Comparison of ENCODE assay signal across 1 cellular context in the genomic region with DNA sequence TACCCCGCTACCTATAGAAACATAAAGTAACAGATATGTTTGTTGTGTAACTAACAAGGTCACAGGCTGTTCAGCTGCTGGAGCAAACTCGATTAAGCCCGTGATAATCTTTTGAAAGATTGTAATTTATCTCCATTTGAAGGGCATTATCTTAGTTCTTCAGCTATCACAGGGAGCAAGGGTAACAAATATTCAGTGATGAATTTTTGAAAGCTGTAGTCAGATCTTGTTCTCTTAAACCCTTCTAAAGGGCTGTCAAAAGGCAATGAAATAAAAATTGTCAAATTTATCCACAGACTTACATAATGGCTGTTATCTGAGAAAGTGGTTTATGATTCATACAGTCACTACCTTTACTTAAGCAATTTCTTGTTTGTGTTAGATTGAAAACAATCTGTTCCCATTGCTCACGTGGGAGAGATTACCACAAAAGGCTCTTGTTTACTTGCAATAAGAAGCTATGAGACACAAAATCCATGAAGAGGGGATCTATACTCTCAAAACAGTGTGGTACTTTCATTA.
A peak's percentile ranks its signal among the peaks of the same experiment; 100 is the strongest.
TF ChIP-seq lines count a peak whose summit lies in the region.

No MANE protein-coding gene starts in this region.

TF ChIP-seq in HEK293, 187 proteins besides CTCF, POLR2A, EP300 and RAD21 (continued from another document):
- TF ChIP-seq, protein P1, sequence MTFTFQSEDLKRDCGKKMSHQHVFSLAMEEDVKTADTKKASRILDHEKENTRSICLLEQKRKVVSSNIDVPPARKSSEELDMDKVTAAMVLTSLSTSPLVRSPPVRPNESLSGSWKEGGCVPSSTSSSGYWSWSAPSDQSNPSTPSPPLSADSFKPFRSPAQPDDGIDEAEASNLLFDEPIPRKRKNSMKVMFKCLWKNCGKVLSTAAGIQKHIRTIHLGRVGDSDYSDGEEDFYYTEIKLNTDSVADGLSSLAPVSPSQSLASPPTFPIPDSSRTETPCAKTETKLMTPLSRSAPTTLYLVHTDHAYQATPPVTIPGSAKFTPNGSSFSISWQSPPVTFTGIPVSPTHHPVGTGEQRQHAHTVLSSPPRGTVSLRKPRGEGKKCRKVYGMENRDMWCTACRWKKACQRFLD (tag by site-specific recombination; IDR thresholded peaks at IDR 0.05): no peak
- TF ChIP-seq ZNF121 (tag by site-specific recombination; IDR thresholded peaks at IDR 0.05) (no peak), ZNF629 (tag by site-specific recombination; IDR thresholded peaks at IDR 0.05) (peak; percentile 40; the same call in 1 of the 2 replicates), ZNF2 (tag by site-specific recombination; IDR thresholded peaks at IDR 0.05) (no peak), GFI1B (tag by site-specific recombination; IDR thresholded peaks at IDR 0.05) (no peak), ZNF792 (tag by site-specific recombination; IDR thresholded peaks at IDR 0.05) (no peak), ZNF157 (tag by site-specific recombination; IDR thresholded peaks at IDR 0.05) (no peak), ZIC2 (tag by site-specific recombination; IDR thresholded peaks at IDR 0.05) (no peak), ZNF174 (tag by site-specific recombination; IDR thresholded peaks at IDR 0.05) (0 out of 2 replicates have a peak, but pooled peaks have one; percentile 71), ZNF248 (tag by site-specific recombination; IDR thresholded peaks at IDR 0.05) (no peak), ZNF558 (tag by site-specific recombination; IDR thresholded peaks at IDR 0.05) (no peak), KLF10 (tag by site-specific recombination; IDR thresholded peaks at IDR 0.05) (no peak; the same call in 1 of the 2 replicates)
- TF ChIP-seq, protein P2, sequence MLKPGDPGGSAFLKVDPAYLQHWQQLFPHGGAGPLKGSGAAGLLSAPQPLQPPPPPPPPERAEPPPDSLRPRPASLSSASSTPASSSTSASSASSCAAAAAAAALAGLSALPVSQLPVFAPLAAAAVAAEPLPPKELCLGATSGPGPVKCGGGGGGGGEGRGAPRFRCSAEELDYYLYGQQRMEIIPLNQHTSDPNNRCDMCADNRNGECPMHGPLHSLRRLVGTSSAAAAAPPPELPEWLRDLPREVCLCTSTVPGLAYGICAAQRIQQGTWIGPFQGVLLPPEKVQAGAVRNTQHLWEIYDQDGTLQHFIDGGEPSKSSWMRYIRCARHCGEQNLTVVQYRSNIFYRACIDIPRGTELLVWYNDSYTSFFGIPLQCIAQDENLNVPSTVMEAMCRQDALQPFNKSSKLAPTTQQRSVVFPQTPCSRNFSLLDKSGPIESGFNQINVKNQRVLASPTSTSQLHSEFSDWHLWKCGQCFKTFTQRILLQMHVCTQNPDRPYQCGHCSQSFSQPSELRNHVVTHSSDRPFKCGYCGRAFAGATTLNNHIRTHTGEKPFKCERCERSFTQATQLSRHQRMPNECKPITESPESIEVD (tag by site-specific recombination; IDR thresholded peaks at IDR 0.05): peak; percentile 84
- TF ChIP-seq, protein P3, sequence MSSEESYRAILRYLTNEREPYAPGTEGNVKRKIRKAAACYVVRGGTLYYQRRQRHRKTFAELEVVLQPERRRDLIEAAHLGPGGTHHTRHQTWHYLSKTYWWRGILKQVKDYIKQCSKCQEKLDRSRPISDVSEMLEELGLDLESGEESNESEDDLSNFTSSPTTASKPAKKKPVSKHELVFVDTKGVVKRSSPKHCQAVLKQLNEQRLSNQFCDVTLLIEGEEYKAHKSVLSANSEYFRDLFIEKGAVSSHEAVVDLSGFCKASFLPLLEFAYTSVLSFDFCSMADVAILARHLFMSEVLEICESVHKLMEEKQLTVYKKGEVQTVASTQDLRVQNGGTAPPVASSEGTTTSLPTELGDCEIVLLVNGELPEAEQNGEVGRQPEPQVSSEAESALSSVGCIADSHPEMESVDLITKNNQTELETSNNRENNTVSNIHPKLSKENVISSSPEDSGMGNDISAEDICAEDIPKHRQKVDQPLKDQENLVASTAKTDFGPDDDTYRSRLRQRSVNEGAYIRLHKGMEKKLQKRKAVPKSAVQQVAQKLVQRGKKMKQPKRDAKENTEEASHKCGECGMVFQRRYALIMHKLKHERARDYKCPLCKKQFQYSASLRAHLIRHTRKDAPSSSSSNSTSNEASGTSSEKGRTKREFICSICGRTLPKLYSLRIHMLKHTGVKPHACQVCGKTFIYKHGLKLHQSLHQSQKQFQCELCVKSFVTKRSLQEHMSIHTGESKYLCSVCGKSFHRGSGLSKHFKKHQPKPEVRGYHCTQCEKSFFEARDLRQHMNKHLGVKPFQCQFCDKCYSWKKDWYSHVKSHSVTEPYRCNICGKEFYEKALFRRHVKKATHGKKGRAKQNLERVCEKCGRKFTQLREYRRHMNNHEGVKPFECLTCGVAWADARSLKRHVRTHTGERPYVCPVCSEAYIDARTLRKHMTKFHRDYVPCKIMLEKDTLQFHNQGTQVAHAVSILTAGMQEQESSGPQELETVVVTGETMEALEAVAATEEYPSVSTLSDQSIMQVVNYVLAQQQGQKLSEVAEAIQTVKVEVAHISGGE (tag by site-specific recombination; conservative IDR thresholded peaks at IDR 0.05; ENCODE audit: low read depth): no peak
